Comparison of ENCODE assay signal across 7 cellular contexts in the genomic region with DNA sequence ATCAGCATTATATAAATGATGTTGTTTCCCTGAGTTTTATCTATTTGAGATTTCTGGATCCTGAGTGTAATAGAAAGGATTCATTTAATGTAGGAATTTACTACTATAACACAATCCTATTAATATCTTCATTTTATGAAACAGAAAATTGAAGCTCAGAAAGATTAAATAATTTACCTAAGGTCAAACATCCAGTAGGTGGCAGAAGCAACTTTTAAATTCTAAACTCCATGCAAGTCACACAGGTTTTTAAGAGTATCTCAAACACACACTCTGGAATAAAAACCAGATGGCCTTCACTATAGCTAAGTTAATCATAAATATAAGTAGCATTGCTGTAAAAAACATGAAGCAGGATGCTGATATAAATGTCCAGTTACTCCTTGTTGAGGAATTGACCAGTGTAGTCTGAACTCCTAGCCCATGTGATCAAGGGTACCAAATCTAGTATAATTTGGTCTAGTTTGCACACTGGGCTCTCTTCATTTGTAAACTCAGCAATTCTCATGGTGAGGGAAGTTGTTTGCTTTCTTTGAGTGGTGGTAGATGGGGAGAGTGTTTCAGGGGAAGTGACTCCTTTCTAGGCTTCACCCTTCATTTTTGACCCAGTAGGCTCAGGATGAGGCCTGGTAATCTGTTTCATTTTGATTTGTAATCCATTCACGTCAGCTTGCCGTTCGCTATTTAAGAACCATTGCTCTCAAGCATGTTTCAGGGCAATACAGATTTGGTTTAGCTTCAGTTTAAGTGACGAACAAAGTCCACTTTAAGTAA.
DNase-seq lines count a peak whose midpoint lies in the region; ATAC-seq and TF ChIP-seq lines count a peak whose summit lies in the region.

No MANE protein-coding gene starts in this region.

- no peaks in the 10 kb centered on the region for H3K9me3 Mint-ChIP-seq in stimulated activated memory B cell treated with anti-CD40 and anti-IgM and Interleukin-4, amounts not matched to agents 10 μg/mL and 1 μg/mL and 100 μg/mL, for 72 hours

- DNase-seq in HS-5 (ENCODE audit: low read depth) (peak; percentile 4), globus pallidus (ENCODE audit: low spot score) (peak; percentile 20)
- no peak for DNase-seq in activated CD4-positive, alpha-beta T cell treated with anti-CD3 and anti-CD28 coated beads, Interleukin-2, amount 50 U/mL, for 1 hour

- no peak overlapping the region for H3K27ac Mint-ChIP-seq in stimulated activated memory B cell treated with anti-CD40 and anti-IgM and Interleukin-4, amounts not matched to agents 10 μg/mL and 1 μg/mL and 100 μg/mL, for 72 hours

- no peak overlapping the region for H3K4me3 Mint-ChIP-seq in stimulated activated memory B cell treated with anti-CD40 and anti-IgM and Interleukin-4, amounts not matched to agents 10 μg/mL and 1 μg/mL and 100 μg/mL, for 72 hours

- H3K27me3 Mint-ChIP-seq in stimulated activated memory B cell treated with anti-CD40 and anti-IgM and Interleukin-4, amounts not matched to agents 10 μg/mL and 1 μg/mL and 100 μg/mL, for 72 hours: no peaks in the 10 kb centered on the region

- no peaks in the 10 kb centered on the region for H3K36me3 Mint-ChIP-seq in stimulated activated memory B cell treated with anti-CD40 and anti-IgM and Interleukin-4, amounts not matched to agents 10 μg/mL and 1 μg/mL and 100 μg/mL, for 72 hours

- ATAC-seq in SK-N-SH treated with all-trans-retinoic acid at 6 μM for 48 hours (peak; percentile 82), GM19324 (IDR thresholded peaks at IDR 0.05; ENCODE audit: low FRiP score, unreplicated experiment) (no peak), HG03108 (IDR thresholded peaks at IDR 0.05; ENCODE audit: unreplicated experiment) (no peak)
- ATAC-seq in stimulated activated memory B cell treated with anti-CD40 and anti-IgM and Interleukin-4, amounts not matched to agents 10 μg/mL and 1 μg/mL and 100 μg/mL, for 72 hours: peak; percentile 8

- no peaks in the 10 kb centered on the region for H3K4me1 Mint-ChIP-seq in stimulated activated memory B cell treated with anti-CD40 and anti-IgM and Interleukin-4, amounts not matched to agents 10 μg/mL and 1 μg/mL and 100 μg/mL, for 72 hours

TF ChIP-seq in SK-N-SH treated with all-trans-retinoic acid at 6 μM for 48 hours, 23 proteins besides CTCF, POLR2A, EP300 and RAD21:
- TF ChIP-seq TCF4 (CRISPR knock-in tag; IDR thresholded peaks at IDR 0.05; ENCODE audit: borderline replicate concordance): no peak
- TF ChIP-seq ZFP30 (CRISPR knock-in tag; IDR thresholded peaks at IDR 0.05): no peak
- no peak for TF ChIP-seq SNAI2 (CRISPR knock-in tag; IDR thresholded peaks at IDR 0.05)
- no peak for TF ChIP-seq PPARA (CRISPR knock-in tag; IDR thresholded peaks at IDR 0.05; ENCODE audit: borderline replicate concordance)
- no peak for TF ChIP-seq ZNF565 (CRISPR knock-in tag; conservative IDR thresholded peaks at IDR 0.05; ENCODE audit: low read depth)
- TF ChIP-seq GLIS3 (CRISPR knock-in tag; IDR thresholded peaks at IDR 0.05): no peak
- TF ChIP-seq ZFP3 (CRISPR knock-in tag; IDR thresholded peaks at IDR 0.05): no peak
- no peak for TF ChIP-seq ZNF8 (CRISPR knock-in tag; IDR thresholded peaks at IDR 0.05)
- TF ChIP-seq OSR1 (CRISPR knock-in tag; IDR thresholded peaks at IDR 0.05): no peak
- TF ChIP-seq TSHZ2 (CRISPR knock-in tag; IDR thresholded peaks at IDR 0.05): no peak
- no peak for TF ChIP-seq ARNTL (CRISPR knock-in tag; IDR thresholded peaks at IDR 0.05; ENCODE audit: borderline replicate concordance, low read depth)
- no peak for TF ChIP-seq RARB (CRISPR knock-in tag; IDR thresholded peaks at IDR 0.05)
- TF ChIP-seq ISL1 (CRISPR knock-in tag; IDR thresholded peaks at IDR 0.05): no peak
- TF ChIP-seq, protein P1, sequence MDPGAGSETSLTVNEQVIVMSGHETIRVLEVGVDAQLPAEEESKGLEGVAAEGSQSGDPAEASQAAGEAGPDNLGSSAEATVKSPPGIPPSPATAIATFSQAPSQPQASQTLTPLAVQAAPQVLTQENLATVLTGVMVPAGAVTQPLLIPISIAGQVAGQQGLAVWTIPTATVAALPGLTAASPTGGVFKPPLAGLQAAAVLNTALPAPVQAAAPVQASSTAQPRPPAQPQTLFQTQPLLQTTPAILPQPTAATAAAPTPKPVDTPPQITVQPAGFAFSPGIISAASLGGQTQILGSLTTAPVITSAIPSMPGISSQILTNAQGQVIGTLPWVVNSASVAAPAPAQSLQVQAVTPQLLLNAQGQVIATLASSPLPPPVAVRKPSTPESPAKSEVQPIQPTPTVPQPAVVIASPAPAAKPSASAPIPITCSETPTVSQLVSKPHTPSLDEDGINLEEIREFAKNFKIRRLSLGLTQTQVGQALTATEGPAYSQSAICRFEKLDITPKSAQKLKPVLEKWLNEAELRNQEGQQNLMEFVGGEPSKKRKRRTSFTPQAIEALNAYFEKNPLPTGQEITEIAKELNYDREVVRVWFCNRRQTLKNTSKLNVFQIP (CRISPR knock-in tag; IDR thresholded peaks at IDR 0.05; ENCODE audit: borderline replicate concordance, low read depth): no peak
- no peak for TF ChIP-seq ZC3H10 (CRISPR knock-in tag; IDR thresholded peaks at IDR 0.05)
- no peak for TF ChIP-seq PATZ1 (CRISPR knock-in tag; IDR thresholded peaks at IDR 0.05; ENCODE audit: borderline replicate concordance)
- no peak for TF ChIP-seq CREB5 (CRISPR knock-in tag; IDR thresholded peaks at IDR 0.05; ENCODE audit: low read depth)

Comparison
In these comparisons a context has a peak if more than half of its experiments do, and no peak if none do; other contexts are left out.
1. ATAC-seq: peak in SK-N-SH treated with all-trans-retinoic acid at 6 μM for 48 hours (single experiment) and stimulated activated memory B cell treated with anti-CD40 and anti-IgM and Interleukin-4, amounts not matched to agents 10 μg/mL and 1 μg/mL and 100 μg/mL, for 72 hours (single experiment); none in GM19324 (single experiment) and HG03108 (single experiment).